ENCODE assay signal across 14 cellular contexts in the genomic region with DNA sequence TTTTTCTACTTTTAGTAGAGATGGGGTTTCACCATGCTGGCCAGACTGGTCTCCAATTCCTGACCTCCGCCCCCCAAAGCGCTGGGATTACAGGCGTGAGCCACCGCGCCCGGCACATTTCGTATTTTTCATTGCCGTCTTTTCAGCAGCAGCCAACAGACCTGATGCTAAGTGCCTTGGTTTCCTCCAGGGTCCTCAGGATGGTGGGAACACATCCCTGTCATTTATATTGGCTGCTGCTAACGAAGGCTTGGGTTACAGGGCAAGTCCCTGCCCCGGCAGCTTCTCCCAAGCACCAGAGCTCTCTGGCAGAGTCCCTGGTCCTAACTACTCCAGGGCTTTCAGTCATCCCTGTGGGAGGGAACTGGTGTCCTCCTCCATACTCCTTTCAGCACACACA. TPM values are rescaled to one million over a fixed set of nuclear protein-coding genes. Genes with fewer than 3 reads are reported as not detected.
DNase-seq lines count a peak whose midpoint lies in the region; ATAC-seq, FAIRE-seq and TF ChIP-seq lines count a peak whose summit lies in the region.
"Had no signal": no experiment of that assay in that cellular context is flagged by ENCODE, and none has a peak within 500 bp of the region (broad histone marks: within the 10 kb centered on the region; RNA-seq: fewer than 3 reads in every experiment).

No MANE protein-coding gene starts in this region.

- no peaks in the 10 kb centered on the region for H3K27me3 Mint-ChIP-seq in CD8-positive, alpha-beta T cell (ENCODE audit: low read depth)
- H3K27me3 Mint-ChIP-seq in activated T-helper 17 cell treated with anti-CD3 and anti-CD28 coated beads, Interleukin-2, amount 50 U/mL, for 72 hours = no peaks in the 10 kb centered on the region
- H3K27me3 Mint-ChIP-seq in naive thymus-derived CD4-positive, alpha-beta T cell = peaks cover 0 to 4% (median 0%) of the 10 kb centered on the region in 5 donors

- no peaks in the 10 kb centered on the region for H3K9me3 ChIP-seq in CD8-positive, alpha-beta T cell (ENCODE audit: low read length)
- no peaks in the 10 kb centered on the region for H3K9me3 ChIP-seq in naive thymus-derived CD4-positive, alpha-beta T cell (ENCODE audit: control insufficient read depth in 2 of 3, low read length in 3 of 3)
- H3K9me3 ChIP-seq: BLaER1 had no signal

- H3K4me3 ChIP-seq in ACC112 (ENCODE audit: low read depth, low read length) = 0 out of 2 replicates have a peak overlapping the region, but pooled peaks have one; percentile 95
- H3K4me3 ChIP-seq in CD8-positive, alpha-beta T cell (ENCODE audit: low read depth, low read length) = no peak overlapping the region
- H3K4me3 ChIP-seq in naive thymus-derived CD4-positive, alpha-beta T cell (ENCODE audit: low read length) = no peak overlapping the region

- intact Hi-C loops in CD8-positive, alpha-beta T cell (cut with DNase I, micrococcal nuclease) = loop anchor here (1.0 to 2.0 kb wide), 2 partner anchors 11 to 15 kb away; no protein-coding TSS in a partner anchor
- intact Hi-C loops in naive thymus-derived CD4-positive, alpha-beta T cell (cut with micrococcal nuclease) = no loop called here

- no peak for ATAC-seq in CD8-positive, alpha-beta T cell
- ATAC-seq in activated T-helper 17 cell treated with anti-CD3 and anti-CD28 coated beads, Interleukin-2, amount 50 U/mL, for 72 hours (replicated peaks) = no peak
- ATAC-seq in naive thymus-derived CD4-positive, alpha-beta T cell = no peak
- ATAC-seq in GM21737 (IDR thresholded peaks at IDR 0.05; ENCODE audit: unreplicated experiment) = no peak
- ATAC-seq: activated CD4-positive, CD25-positive, alpha-beta regulatory T cell treated with anti-CD3 and anti-CD28 coated beads, Interleukin-2, amount 50 U/mL, for 24 hours had no signal

- no peak overlapping the region for H2AFZ ChIP-seq in ACC112 (ENCODE audit: low read length, unreplicated experiment)

- TF ChIP-seq CTCF in CD8-positive, alpha-beta T cell (IDR thresholded peaks at IDR 0.05) = no peak

- no peaks in the 10 kb centered on the region for H3K4me1 ChIP-seq in ACC112 (ENCODE audit: control insufficient read depth, insufficient read depth, low read length, unreplicated experiment)
- peaks cover 64% of the 10 kb centered on the region for H3K4me1 ChIP-seq in CD8-positive, alpha-beta T cell (ENCODE audit: insufficient read depth, low read length)
- H3K4me1 ChIP-seq in naive thymus-derived CD4-positive, alpha-beta T cell (ENCODE audit: control insufficient read depth in 2 of 2, insufficient read depth in 2 of 2, low read length in 2 of 2) = peaks cover 21 to 60% of the 10 kb centered on the region in 2 donors

- POLR2A ChIA-PET in CD8-positive, alpha-beta T cell (lab: Charles Lee) = interaction anchor here (0.7 to 1.9 kb wide), 7 partner anchors 10 to 49 kb away, joined by 3 to 8 read pairs (median 5); a partner anchor contains a TSS
- POLR2A ChIA-PET in naive thymus-derived CD4-positive, alpha-beta T cell (lab: Charles Lee) = interaction anchor here (1.0 to 10.1 kb wide), 8 partner anchors 9 to 97 kb away, joined by 3 to 375 read pairs (median 4); a partner anchor contains a TSS

- peak in 1 of 7 experiments; percentile 47 for DNase-seq in CD8-positive, alpha-beta T cell
- DNase-seq in naive thymus-derived CD4-positive, alpha-beta T cell = no peak
- DNase-seq in OCI-M1 (lab: John Stamatoyannopoulos, UW) = no peak
- DNase-seq in HTR-8/SVneo (ENCODE audit: insufficient read length, low spot score) = no peak
- no peak for DNase-seq in kidney glomerular epithelial cell (lab: John Stamatoyannopoulos, UW)
- DNase-seq: cerebellar nuclear complex; KG1; stimulated activated naive CD4-positive, alpha-beta T cell treated with Interleukin-2 at 50 U/mL for 16 hours had no signal

- H3K27me3 ChIP-seq in ACC112 (ENCODE audit: insufficient read depth, low read length) = peaks cover 54% of the 10 kb centered on the region
- H3K27me3 ChIP-seq in CD8-positive, alpha-beta T cell (ENCODE audit: insufficient read depth, low read length) = no peaks in the 10 kb centered on the region
- no peaks in the 10 kb centered on the region for H3K27me3 ChIP-seq in naive thymus-derived CD4-positive, alpha-beta T cell (ENCODE audit: control insufficient read depth in 2 of 2, insufficient read depth in 2 of 2, low read length in 2 of 2)

- no peaks in the 10 kb centered on the region for H3K79me2 ChIP-seq in ACC112 (ENCODE audit: control insufficient read depth, insufficient read depth, low read length, unreplicated experiment)

- H3K36me3 Mint-ChIP-seq in CD8-positive, alpha-beta T cell = peaks cover 2% of the 10 kb centered on the region
- peaks cover 5% of the 10 kb centered on the region for H3K36me3 Mint-ChIP-seq in activated T-helper 17 cell treated with anti-CD3 and anti-CD28 coated beads, Interleukin-2, amount 50 U/mL, for 72 hours (ENCODE audit: low read depth)
- peaks cover 0 to 25% (median under 1%) of the 10 kb centered on the region in 5 donors for H3K36me3 Mint-ChIP-seq in naive thymus-derived CD4-positive, alpha-beta T cell

- H3K4me1 Mint-ChIP-seq in CD8-positive, alpha-beta T cell (ENCODE audit: low read depth) = peaks cover 65% of the 10 kb centered on the region
- H3K4me1 Mint-ChIP-seq in activated T-helper 17 cell treated with anti-CD3 and anti-CD28 coated beads, Interleukin-2, amount 50 U/mL, for 72 hours = peaks cover 20% of the 10 kb centered on the region
- H3K4me1 Mint-ChIP-seq in naive thymus-derived CD4-positive, alpha-beta T cell = peaks cover 37 to 86% (median 78%) of the 10 kb centered on the region in 7 donors

- H3K27ac ChIP-seq in ACC112 (ENCODE audit: low read depth, low read length) = no peak overlapping the region
- no peak overlapping the region for H3K27ac ChIP-seq in CD8-positive, alpha-beta T cell (ENCODE audit: low read depth, low read length)
- no peak overlapping the region for H3K27ac ChIP-seq in naive thymus-derived CD4-positive, alpha-beta T cell (ENCODE audit: low read depth, low read length)
- H3K27ac ChIP-seq: BLaER1 had no signal

- H3K4me3 Mint-ChIP-seq in CD8-positive, alpha-beta T cell = peak overlapping the region; percentile 87
- peak overlapping the region; percentile 88 for H3K4me3 Mint-ChIP-seq in activated T-helper 17 cell treated with anti-CD3 and anti-CD28 coated beads, Interleukin-2, amount 50 U/mL, for 72 hours
- H3K4me3 Mint-ChIP-seq in naive thymus-derived CD4-positive, alpha-beta T cell = peak overlapping the region; percentile 86 to 97 (median 94)

- H3K36me3 ChIP-seq in ACC112 (ENCODE audit: insufficient read depth, low read length) = no peaks in the 10 kb centered on the region
- H3K36me3 ChIP-seq in CD8-positive, alpha-beta T cell (ENCODE audit: insufficient read depth, low read length) = no peaks in the 10 kb centered on the region
- H3K36me3 ChIP-seq in naive thymus-derived CD4-positive, alpha-beta T cell (ENCODE audit: control insufficient read depth in 2 of 3, insufficient read depth in 3 of 3, low read length in 3 of 3) = no peaks in the 10 kb centered on the region
- H3K36me3 ChIP-seq: BLaER1 had no signal

- H3K9me3 Mint-ChIP-seq in CD8-positive, alpha-beta T cell = peaks cover under 1% of the 10 kb centered on the region
- H3K9me3 Mint-ChIP-seq in activated T-helper 17 cell treated with anti-CD3 and anti-CD28 coated beads, Interleukin-2, amount 50 U/mL, for 72 hours = no peaks in the 10 kb centered on the region
- H3K9me3 Mint-ChIP-seq in naive thymus-derived CD4-positive, alpha-beta T cell = peaks cover 0 to 2% (median 0%) of the 10 kb centered on the region in 11 donors

- FAIRE-seq in HTR-8/SVneo (lab: Jason Lieb, UNC) = no peak
- FAIRE-seq: GM12892 had no signal

- peak overlapping the region; percentile 37 for H3K27ac Mint-ChIP-seq in CD8-positive, alpha-beta T cell
- no peak overlapping the region for H3K27ac Mint-ChIP-seq in activated T-helper 17 cell treated with anti-CD3 and anti-CD28 coated beads, Interleukin-2, amount 50 U/mL, for 72 hours
- peak overlapping the region in 7 of 9 donors; percentile 54 to 92 (median 75) for H3K27ac Mint-ChIP-seq in naive thymus-derived CD4-positive, alpha-beta T cell

- CTCF ChIA-PET in CD8-positive, alpha-beta T cell (lab: Charles Lee) = interaction anchor here (0.8 to 1.3 kb wide), 6 partner anchors 22 to 120 kb away, joined by 3 to 4 read pairs (median 3); no protein-coding TSS in a partner anchor
- CTCF ChIA-PET in naive thymus-derived CD4-positive, alpha-beta T cell (lab: Charles Lee) = interaction anchor here (0.6 to 1.0 kb wide), 5 partner anchors 20 to 953 kb away, joined by 3 to 4 read pairs (median 3); a partner anchor contains a TSS

RNA-seq across cellular contexts. Expression of a gene that starts 1.5 kb away (rescaled TPM):
- 10 to 100 TPM; 22.3 to 25.5 TPM for total RNA-seq in CD8-positive, alpha-beta T cell
- 10 to 100 TPM; 15.5 to 17.4 TPM for total RNA-seq in activated T-helper 17 cell treated with anti-CD3 and anti-CD28 coated beads, Interleukin-2, amount 50 U/mL, for 72 hours
- total RNA-seq in naive thymus-derived CD4-positive, alpha-beta T cell = 10 to 100 TPM; 49.2 to 96.3 (median 50.8) TPM
- 10 to 100 TPM; 10.4 to 17.3 TPM for polyA plus RNA-seq in naive thymus-derived CD4-positive, alpha-beta T cell

RNA-seq across cellular contexts. Expression of a gene that starts 23.4 kb away (rescaled TPM):
- total RNA-seq in CD8-positive, alpha-beta T cell = 100 to 1,000 TPM; 241 to 249 TPM
- total RNA-seq in activated T-helper 17 cell treated with anti-CD3 and anti-CD28 coated beads, Interleukin-2, amount 50 U/mL, for 72 hours = 100 to 1,000 TPM; 173 to 187 TPM
- 100 to 1,000 TPM; 103 to 263 (median 241) TPM for total RNA-seq in naive thymus-derived CD4-positive, alpha-beta T cell
- 10 to 100 TPM in 1 of 2 donors, 1 to 10 TPM in 1; 6.9 to 11.1 TPM for polyA plus RNA-seq in naive thymus-derived CD4-positive, alpha-beta T cell

Comparison
In these comparisons a context has a peak if more than half of its experiments do, and no peak if none do; other contexts are left out.
1. intact Hi-C loops: an anchor here in CD8-positive, alpha-beta T cell (1.0 to 2.0 kb wide); none called in naive thymus-derived CD4-positive, alpha-beta T cell.